In genomic region chr9:86731511-86731993, GRCh38 we compare ENCODE assay signal across 1 cellular context.
TF ChIP-seq lines count a peak whose summit lies in the region.

No MANE protein-coding gene starts in this region.

TF ChIP-seq in HepG2, 621 proteins besides CTCF, POLR2A, EP300 and RAD21 (continued from another document):
- TF ChIP-seq BCL3 (CRISPR knock-in tag; IDR thresholded peaks at IDR 0.05) (no peak), KDM3A (CRISPR knock-in tag; IDR thresholded peaks at IDR 0.05; ENCODE audit: low read depth) (no peak), NFAT5 (CRISPR knock-in tag; IDR thresholded peaks at IDR 0.05) (no peak), HMGXB4 (CRISPR knock-in tag; IDR thresholded peaks at IDR 0.05; ENCODE audit: borderline replicate concordance in 1 of 2, low read depth in 1 of 2) (no peak), ELF4 (CRISPR knock-in tag; IDR thresholded peaks at IDR 0.05; ENCODE audit: borderline replicate concordance) (no peak), ZNF703 (CRISPR knock-in tag; IDR thresholded peaks at IDR 0.05; ENCODE audit: borderline replicate concordance) (no peak), POLR2AphosphoS5 (IDR thresholded peaks at IDR 0.05; ENCODE audit: low read depth, low read length) (no peak), TOPORS (CRISPR knock-in tag; IDR thresholded peaks at IDR 0.05) (no peak), FOXJ3 (CRISPR knock-in tag; IDR thresholded peaks at IDR 0.05; ENCODE audit: borderline replicate concordance) (no peak), THAP7 (CRISPR knock-in tag; IDR thresholded peaks at IDR 0.05) (no peak), ZNF276 (CRISPR knock-in tag; IDR thresholded peaks at IDR 0.05; ENCODE audit: low read depth) (no peak), NFRKB (IDR thresholded peaks at IDR 0.05) (no peak), PAX8 (CRISPR knock-in tag; IDR thresholded peaks at IDR 0.05; ENCODE audit: borderline replicate concordance) (no peak), SALL1 (CRISPR knock-in tag; IDR thresholded peaks at IDR 0.05) (no peak)
